ENCODE assay signal across 14 cellular contexts in genomic region chr5:135660826-135661555, GRCh38.
DNase-seq lines count a peak whose midpoint lies in the region; ATAC-seq, FAIRE-seq and TF ChIP-seq lines count a peak whose summit lies in the region.
"Had no signal": no experiment of that assay in that cellular context is flagged by ENCODE, and none has a peak within 500 bp of the region (broad histone marks: within the 10 kb centered on the region; RNA-seq: fewer than 3 reads in every experiment).

No MANE protein-coding gene starts in this region.

- intact Hi-C loops in uterus (cut with DNase I; ENCODE audit: low total_unique reads) = no loop called here

- no peaks in the 10 kb centered on the region for H3K27me3 ChIP-seq in BLaER1 treated with 17β-estradiol and CSF1 and Interleukin-3, amounts not matched to agents 10 nM and 100 nM
- H3K27me3 ChIP-seq in uterus = no peaks in the 10 kb centered on the region
- no peaks in the 10 kb centered on the region for H3K27me3 ChIP-seq in Peyer's patch
- H3K27me3 ChIP-seq: body of pancreas had no signal

- DNase-seq in NCI-H146 treated with DMSO at 0.1 percent for 48 hours (lab: John Stamatoyannopoulos, UW; ENCODE audit: unreplicated experiment) (peak; percentile 71), astrocyte of the spinal cord (ENCODE audit: low read depth, low spot score) (peak; percentile 18), left lobe of liver (ENCODE audit: low spot score) (no peak), uterus (no peak), frontal cortex (ENCODE audit: low spot score in 2 of 2) (no peak), COLO668 (lab: John Stamatoyannopoulos, UW; ENCODE audit: unreplicated experiment) (no peak), Peyer's patch (no peak)
- DNase-seq: AML-193; body of pancreas; effector CD8-positive, alpha-beta T cell; stimulated activated naive CD8-positive, alpha-beta T cell treated with anti-CD3 and anti-CD28 coated beads, Interleukin-15, amount 100 ng/mL, for 72 hours had no signal

- H3K4me2 ChIP-seq in BLaER1 treated with 17β-estradiol and CSF1 and Interleukin-3, amounts not matched to agents 10 nM and 100 nM = peak overlapping the region; percentile 25 to 74 (median 63); a peak in 20 of 22 replicates

- no peak overlapping the region for H3K9ac ChIP-seq in BLaER1 treated with 17β-estradiol and CSF1 and Interleukin-3, amounts not matched to agents 10 nM and 100 nM

- no peaks in the 10 kb centered on the region for H4K20me1 ChIP-seq in BLaER1 treated with 17β-estradiol and CSF1 and Interleukin-3, amounts not matched to agents 10 nM and 100 nM

- 0 out of 22 replicates have a peak overlapping the region, but pooled peaks of 1 of the 11 experiments have one; percentile 32 for H3K27ac ChIP-seq in BLaER1 treated with 17β-estradiol and CSF1 and Interleukin-3, amounts not matched to agents 10 nM and 100 nM
- H3K27ac ChIP-seq in uterus = no peak overlapping the region
- H3K27ac ChIP-seq in Peyer's patch = no peak overlapping the region
- H3K27ac ChIP-seq: body of pancreas had no signal

- H3K9me3 ChIP-seq in BLaER1 treated with 17β-estradiol and CSF1 and Interleukin-3, amounts not matched to agents 10 nM and 100 nM (replicated peaks in 1 of 11) = peaks cover 20 to 35% (median 23%) of the 10 kb centered on the region in 11 experiments
- H3K9me3 ChIP-seq in uterus = no peaks in the 10 kb centered on the region
- H3K9me3 ChIP-seq in Peyer's patch = no peaks in the 10 kb centered on the region

- peak; percentile 24 for ATAC-seq in left lobe of liver
- ATAC-seq: body of pancreas; stimulated activated naive CD8-positive, alpha-beta T cell treated with anti-CD3 and anti-CD28 coated beads, Interleukin-15, amount 100 ng/mL, for 72 hours had no signal

- H3K4me3 ChIP-seq in BLaER1 treated with 17β-estradiol and CSF1 and Interleukin-3, amounts not matched to agents 10 nM and 100 nM = no peak overlapping the region
- H3K4me3 ChIP-seq in astrocyte of the spinal cord (ENCODE audit: low read depth, low read length) (no peak overlapping the region), uterus (no peak overlapping the region), Peyer's patch (no peak overlapping the region)
- H3K4me3 ChIP-seq: body of pancreas had no signal

- H3K4me1 ChIP-seq in BLaER1 treated with 17β-estradiol and CSF1 and Interleukin-3, amounts not matched to agents 10 nM and 100 nM = peaks cover 9 to 35% (median 31%) of the 10 kb centered on the region in 10 experiments
- H3K4me1 ChIP-seq in uterus (no peaks in the 10 kb centered on the region), Peyer's patch (no peaks in the 10 kb centered on the region)
- H3K4me1 ChIP-seq: body of pancreas had no signal

- FAIRE-seq in frontal cortex (lab: Jason Lieb, UNC) = no peak
- FAIRE-seq: GM18507, H54 had no signal

- no peak for TF ChIP-seq CTCF in astrocyte of the spinal cord (IDR thresholded peaks at IDR 0.05; ENCODE audit: low read depth, low read length)
- no peak for TF ChIP-seq CTCF in uterus (IDR thresholded peaks at IDR 0.05)
- no peak for TF ChIP-seq CTCF in Peyer's patch (IDR thresholded peaks at IDR 0.05)

- in situ Hi-C loops in astrocyte of the spinal cord (cut with HindIII; ENCODE audit: low sequenced_read_pairs) = no loop called here

- no peaks in the 10 kb centered on the region for H3K36me3 ChIP-seq in BLaER1 treated with 17β-estradiol and CSF1 and Interleukin-3, amounts not matched to agents 10 nM and 100 nM
- H3K36me3 ChIP-seq in uterus (no peaks in the 10 kb centered on the region), Peyer's patch (no peaks in the 10 kb centered on the region)

- TF ChIP-seq POLR2A in uterus (IDR thresholded peaks at IDR 0.05) (no peak), Peyer's patch (IDR thresholded peaks at IDR 0.05) (no peak)

Comparison
In these comparisons a context has a peak if more than half of its experiments do, and no peak if none do; other contexts are left out.
1. DNase-seq: peak in NCI-H146 treated with DMSO at 0.1 percent for 48 hours (single experiment) and astrocyte of the spinal cord (single experiment); none in left lobe of liver (single experiment), uterus (0 of 2), frontal cortex (0 of 2), COLO668 (single experiment) and Peyer's patch (0 of 3).